In the genomic region with DNA sequence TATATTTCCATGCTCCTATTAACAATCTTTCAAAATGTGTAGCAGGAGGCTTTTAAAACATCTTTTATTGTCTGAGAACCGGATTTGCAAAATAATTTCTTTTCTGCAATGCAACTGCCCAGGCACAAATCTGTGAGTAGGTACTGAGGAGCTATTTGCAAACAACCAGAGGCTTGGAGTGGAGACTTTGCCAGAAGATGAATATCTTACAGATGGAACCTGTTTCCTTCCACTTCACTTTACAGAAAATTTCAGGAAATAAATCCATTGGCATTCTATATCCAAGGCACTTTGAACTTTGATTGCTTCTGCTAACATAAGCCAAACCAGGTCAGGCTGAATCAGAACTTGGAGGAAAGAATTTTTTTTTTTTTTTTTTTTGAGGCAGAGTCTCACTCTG, we compare ENCODE assay signal across 29 cellular contexts.
"Had no signal": no experiment of that assay in that cellular context is flagged by ENCODE, and none has a peak within 500 bp of the region (broad histone marks: within the 10 kb centered on the region; RNA-seq: fewer than 3 reads in every experiment).

No MANE protein-coding gene starts in this region.

- H3K9me3 ChIP-seq: neutrophil, ovary, prostate gland, thyroid gland had no signal

- H3K27me3 ChIP-seq: brain microvascular endothelial cell, neutrophil, ovary, thyroid gland had no signal

- DNase-seq: activated CD4-positive, alpha-beta T cell treated with anti-CD3 and anti-CD28 coated beads for 4 hours; activated CD4-positive, alpha-beta T cell treated with anti-CD3 and anti-CD28 coated beads, Interleukin-2, amount 50 U/mL, for 48 hours; activated CD4-positive, CD25-positive, alpha-beta regulatory T cell; activated naive CD4-positive, alpha-beta T cell treated with anti-CD3 and anti-CD28 coated beads, Interleukin-2, amount 10 ng/mL, durations not matched to agents 7 days and 5 days; activated naive CD8-positive, alpha-beta T cell treated with anti-CD3 and anti-CD28 coated beads, Interleukin-2, amount 50 U/mL, for 24 hours; activated T-cell treated with anti-CD3 and anti-CD28 coated beads, Interleukin-2, amount 50 U/mL, for 48 hours; anterior cingulate cortex; brain microvascular endothelial cell; caudate nucleus; dermis blood vessel endothelial cell; effector CD8-positive, alpha-beta T cell; erythroblast; glutamatergic neuron; hippocampal formation; kidney glomerular epithelial cell; left ventricle myocardium superior; mammary epithelial cell; midbrain; ovary; stimulated activated CD4-positive, alpha-beta T cell treated with anti-CD3 and anti-CD28 coated beads, Interleukin-4, amount 100 ng/mL, for 4 hours; substantia nigra; T1000; thyroid gland had no signal

- H3K27me3 Mint-ChIP-seq: activated naive CD4-positive, alpha-beta T cell treated with anti-CD3 and anti-CD28 coated beads, Interleukin-2, amount 10 ng/mL, durations not matched to agents 7 days and 5 days; activated naive CD8-positive, alpha-beta T cell treated with anti-CD3 and anti-CD28 coated beads, Interleukin-2, amount 50 U/mL, for 24 hours; natural killer cell treated with Interleukin-12 subunit alpha and Interleukin-12 subunit beta and Interleukin-15 and Interleukin-18, amount 100 ng/mL, for 72 hours; stimulated activated naive CD8-positive, alpha-beta T cell treated with anti-CD3 and anti-CD28 coated beads, Interleukin-15, Interleukin-2, amounts not matched to agents 100 ng/mL and 50 ng/mL, for 24 hours had no signal

- H3K36me3 ChIP-seq: brain microvascular endothelial cell, neutrophil, ovary, prostate gland, thyroid gland had no signal

- H3K4me1 ChIP-seq: prostate gland, thyroid gland had no signal

- H3K4me3 Mint-ChIP-seq: activated naive CD4-positive, alpha-beta T cell treated with anti-CD3 and anti-CD28 coated beads, Interleukin-2, amount 10 ng/mL, durations not matched to agents 7 days and 5 days; activated naive CD8-positive, alpha-beta T cell treated with anti-CD3 and anti-CD28 coated beads, Interleukin-2, amount 50 U/mL, for 24 hours; natural killer cell treated with Interleukin-12 subunit alpha and Interleukin-12 subunit beta and Interleukin-15 and Interleukin-18, amount 100 ng/mL, for 72 hours; stimulated activated naive CD8-positive, alpha-beta T cell treated with anti-CD3 and anti-CD28 coated beads, Interleukin-15, Interleukin-2, amounts not matched to agents 100 ng/mL and 50 ng/mL, for 24 hours; T-helper 1 cell treated with Interleukin-12 subunit alpha and Interleukin-12 subunit beta and Interleukin-4 antibody, amounts not matched to agents 30 μg/mL and 1 μg/mL, for 36 hours had no signal

- H3K27ac ChIP-seq: brain microvascular endothelial cell, neutrophil, ovary, prostate gland, thyroid gland had no signal

- H3K36me3 Mint-ChIP-seq: activated naive CD4-positive, alpha-beta T cell treated with anti-CD3 and anti-CD28 coated beads, Interleukin-2, amount 10 ng/mL, durations not matched to agents 7 days and 5 days had no signal

- H3K9me3 Mint-ChIP-seq: activated naive CD4-positive, alpha-beta T cell treated with anti-CD3 and anti-CD28 coated beads, Interleukin-2, amount 10 ng/mL, durations not matched to agents 7 days and 5 days; natural killer cell treated with Interleukin-12 subunit alpha and Interleukin-12 subunit beta and Interleukin-15 and Interleukin-18, amount 100 ng/mL, for 72 hours; T-helper 1 cell treated with Interleukin-12 subunit alpha and Interleukin-12 subunit beta and Interleukin-4 antibody, amounts not matched to agents 30 μg/mL and 1 μg/mL, for 36 hours had no signal

- H3K4me1 Mint-ChIP-seq: activated naive CD4-positive, alpha-beta T cell treated with anti-CD3 and anti-CD28 coated beads, Interleukin-2, amount 10 ng/mL, durations not matched to agents 7 days and 5 days; activated naive CD8-positive, alpha-beta T cell treated with anti-CD3 and anti-CD28 coated beads, Interleukin-2, amount 50 U/mL, for 24 hours had no signal

- ATAC-seq: activated naive CD8-positive, alpha-beta T cell treated with anti-CD3 and anti-CD28 coated beads, Interleukin-2, amount 50 U/mL, for 24 hours; left ventricle myocardium superior; natural killer cell treated with Interleukin-12 subunit alpha and Interleukin-12 subunit beta and Interleukin-15 and Interleukin-18, amount 100 ng/mL, for 72 hours had no signal

- H3K4me3 ChIP-seq: ovary, prostate gland, thyroid gland had no signal

- FAIRE-seq: frontal cortex had no signal

- H3K27ac Mint-ChIP-seq: activated naive CD4-positive, alpha-beta T cell treated with anti-CD3 and anti-CD28 coated beads, Interleukin-2, amount 10 ng/mL, durations not matched to agents 7 days and 5 days; activated naive CD8-positive, alpha-beta T cell treated with anti-CD3 and anti-CD28 coated beads, Interleukin-2, amount 50 U/mL, for 24 hours; natural killer cell treated with Interleukin-12 subunit alpha and Interleukin-12 subunit beta and Interleukin-15 and Interleukin-18, amount 100 ng/mL, for 72 hours; stimulated activated naive CD8-positive, alpha-beta T cell treated with anti-CD3 and anti-CD28 coated beads, Interleukin-15, Interleukin-2, amounts not matched to agents 100 ng/mL and 50 ng/mL, for 24 hours; T-helper 1 cell treated with Interleukin-12 subunit alpha and Interleukin-12 subunit beta and Interleukin-4 antibody, amounts not matched to agents 30 μg/mL and 1 μg/mL, for 36 hours had no signal
